21 cellular contexts compared by ENCODE assay signal in the genomic region with DNA sequence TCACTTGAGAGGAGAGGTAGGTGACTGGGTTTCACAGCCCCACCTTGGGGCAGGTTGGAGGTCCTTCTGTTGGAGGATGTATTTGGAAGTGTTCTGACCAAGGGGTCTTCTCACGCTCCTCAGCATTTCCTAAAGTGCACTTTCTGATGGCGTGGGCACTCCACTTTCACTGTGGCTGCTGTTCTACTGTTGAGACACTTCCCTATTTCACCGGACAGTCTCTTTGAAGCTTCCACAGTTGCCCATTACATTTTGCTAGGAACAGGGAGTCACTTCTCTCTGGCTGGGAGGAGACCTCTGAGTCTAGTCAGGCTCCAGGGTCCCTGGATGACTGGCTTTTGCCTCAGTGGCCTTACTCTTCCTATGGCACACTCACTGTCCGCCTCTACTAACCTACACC.
DNase-seq lines count a peak whose midpoint lies in the region; ATAC-seq and TF ChIP-seq lines count a peak whose summit lies in the region.
"Had no signal": no experiment of that assay in that cellular context is flagged by ENCODE, and none has a peak within 500 bp of the region (broad histone marks: within the 10 kb centered on the region; RNA-seq: fewer than 3 reads in every experiment).

No MANE protein-coding gene starts in this region.

- H3K4me3 Mint-ChIP-seq in brain = no peak overlapping the region
- H3K4me3 Mint-ChIP-seq: activated naive CD4-positive, alpha-beta T cell treated with anti-CD3 and anti-CD28 coated beads for 36 hours; activated T-cell treated with anti-CD3 and anti-CD28 coated beads, Interleukin-2, amount 50 U/mL, for 4 hours; mesothelial cell of epicardium; stimulated activated naive CD8-positive, alpha-beta T cell treated with anti-CD3 and anti-CD28 coated beads, Interleukin-15, amount 100 ng/mL, for 72 hours had no signal

- H3K4me3 ChIP-seq in HL-60 (replicated peaks; ENCODE audit: insufficient read depth, low read length) (no peak overlapping the region), NB4 (ENCODE audit: low read depth, low read length) (no peak overlapping the region), skeletal muscle tissue (ENCODE audit: low read length in 3 of 3) (no peak overlapping the region), BE2C (ENCODE audit: low read depth, low read length) (no peak overlapping the region)

- H3K27me3 ChIP-seq in HL-60 (ENCODE audit: insufficient read depth, poor library complexity, severe bottlenecking) = no peaks in the 10 kb centered on the region
- H3K27me3 ChIP-seq in skeletal muscle tissue (ENCODE audit: control insufficient read depth in 3 of 3, insufficient read depth in 3 of 3, low read length in 3 of 3) = no peaks in the 10 kb centered on the region
- H3K27me3 ChIP-seq in BE2C = no peaks in the 10 kb centered on the region

- no peaks in the 10 kb centered on the region for H3K36me3 Mint-ChIP-seq in brain
- H3K36me3 Mint-ChIP-seq: mesothelial cell of epicardium had no signal

- peak overlapping the region in 3 of 5 experiments; percentile 9 to 86 (median 25) for H3K27ac Mint-ChIP-seq in brain
- H3K27ac Mint-ChIP-seq: activated naive CD4-positive, alpha-beta T cell treated with anti-CD3 and anti-CD28 coated beads for 36 hours; mesothelial cell of epicardium; stimulated activated naive CD8-positive, alpha-beta T cell treated with anti-CD3 and anti-CD28 coated beads, Interleukin-15, amount 100 ng/mL, for 72 hours had no signal

- peaks cover 51% of the 10 kb centered on the region for H3K4me1 Mint-ChIP-seq in brain

- H3K27ac ChIP-seq in HL-60 (replicated peaks) (peak overlapping the region; percentile 39), skeletal muscle tissue (ENCODE audit: low read depth, low read length) (peak overlapping the region; percentile 30)
- H3K27ac ChIP-seq: epithelial cell of prostate had no signal

- peak in 1 of 2 experiments; percentile 42 for DNase-seq in HL-60 (ENCODE audit: low read depth in 1 of 2, low spot score in 1 of 2)
- peak; percentile 31 for DNase-seq in NB4 (ENCODE audit: low read depth)
- DNase-seq in erythroblast (lab: John Stamatoyannopoulos, UW) = no peak
- DNase-seq in mesenteric fat pad (ENCODE audit: low spot score) = no peak
- no peak for DNase-seq in BE2C
- DNase-seq: activated CD4-positive, alpha-beta T cell treated with anti-CD3 and anti-CD28 coated beads for 1 hour; activated CD8-positive, alpha-beta memory T cell treated with anti-CD3 and anti-CD28 coated beads for 24 hours; activated naive CD4-positive, alpha-beta T cell treated with anti-CD3 and anti-CD28 coated beads for 36 hours; activated T-cell treated with anti-CD3 and anti-CD28 coated beads, Interleukin-2, amount 50 U/mL, for 4 hours; DMS79 treated with DMSO at 0.1 percent for 48 hours; H7; left cardiac atrium; SK-N-SH; small intestine; stimulated activated CD4-positive, alpha-beta T cell treated with anti-CD3 and anti-CD28 coated beads, Interleukin-4, amount 100 ng/mL, for 24 hours; stimulated activated naive CD8-positive, alpha-beta T cell treated with anti-CD3 and anti-CD28 coated beads, Interleukin-15, amount 100 ng/mL, for 72 hours had no signal

- H3K9me3 Mint-ChIP-seq in brain = peaks cover 0 to 6% (median 2%) of the 10 kb centered on the region in 5 experiments
- H3K9me3 Mint-ChIP-seq: activated naive CD4-positive, alpha-beta T cell treated with anti-CD3 and anti-CD28 coated beads for 36 hours; mesothelial cell of epicardium; stimulated activated naive CD8-positive, alpha-beta T cell treated with anti-CD3 and anti-CD28 coated beads, Interleukin-15, amount 100 ng/mL, for 72 hours had no signal

- H3K4me1 ChIP-seq in skeletal muscle tissue (ENCODE audit: control insufficient read depth in 3 of 3, insufficient read depth in 3 of 3, low read length in 3 of 3) (peaks cover 0 to 2% (median 0%) of the 10 kb centered on the region in 3 donors), BE2C (peaks cover 5% of the 10 kb centered on the region)

- TF ChIP-seq CTCF in HL-60 (IDR thresholded peaks at IDR 0.05; ENCODE audit: insufficient read depth, low read length) (no peak), NB4 (IDR thresholded peaks at IDR 0.05; ENCODE audit: low read depth, low read length) (no peak), brain (conservative IDR thresholded peaks at IDR 0.05) (no peak), BE2C (IDR thresholded peaks at IDR 0.05; ENCODE audit: low read depth, low read length) (no peak)

- H3K27me3 Mint-ChIP-seq in brain = peaks cover 19% of the 10 kb centered on the region

- H3K9ac ChIP-seq in skeletal muscle tissue (ENCODE audit: low read depth in 1 of 3, low read length in 3 of 3) = no peak overlapping the region
- H3K9ac ChIP-seq: SK-N-SH had no signal

- H3K36me3 ChIP-seq in skeletal muscle tissue (ENCODE audit: control insufficient read depth in 3 of 3, insufficient read depth in 3 of 3, low read length in 3 of 3) = no peaks in the 10 kb centered on the region
- H3K36me3 ChIP-seq in BE2C = no peaks in the 10 kb centered on the region

- TF ChIP-seq POLR2A in NB4 (IDR thresholded peaks at IDR 0.05; ENCODE audit: extremely low read depth, insufficient read length) (no peak), erythroblast (IDR thresholded peaks at IDR 0.05; ENCODE audit: low read length) (no peak)

- no peaks in the 10 kb centered on the region for H3K9me3 ChIP-seq in skeletal muscle tissue (ENCODE audit: control insufficient read depth in 3 of 3, low read length in 3 of 3)
- no peaks in the 10 kb centered on the region for H3K9me3 ChIP-seq in BE2C
- H3K9me3 ChIP-seq: SK-N-SH had no signal

- ATAC-seq in GM18861 (IDR thresholded peaks at IDR 0.05; ENCODE audit: unreplicated experiment) = no peak
- ATAC-seq: activated T-cell treated with anti-CD3 and anti-CD28 coated beads, Interleukin-2, amount 50 U/mL, for 4 hours; stimulated activated naive CD8-positive, alpha-beta T cell treated with anti-CD3 and anti-CD28 coated beads, Interleukin-15, amount 100 ng/mL, for 72 hours had no signal
